In genomic region chr16:68155425-68155824, GRCh38 we compare ENCODE assay signal across 25 cellular contexts.
DNase-seq lines count a peak whose midpoint lies in the region; ATAC-seq and TF ChIP-seq lines count a peak whose summit lies in the region.
"Had no signal": no experiment of that assay in that cellular context is flagged by ENCODE, and none has a peak within 500 bp of the region (broad histone marks: within the 10 kb centered on the region; RNA-seq: fewer than 3 reads in every experiment).

No MANE protein-coding gene starts in this region.

- POLR2A ChIA-PET in activated CD4-positive, alpha-beta T cell treated with anti-CD3 and anti-CD28 coated beads for 36 hours (lab: Charles Lee) = no interaction called here
- POLR2A ChIA-PET in HEK293 (lab: Yijun Ruan, JAX) = no interaction called here

- no peak overlapping the region for H3K4me3 Mint-ChIP-seq in activated CD4-positive, alpha-beta T cell treated with anti-CD3 and anti-CD28 coated beads, Interleukin-2, amount 10 ng/mL, durations not matched to agents 24 days and 14 days
- H3K4me3 Mint-ChIP-seq in activated CD4-positive, alpha-beta T cell treated with anti-CD3 and anti-CD28 coated beads for 36 hours = no peak overlapping the region
- H3K4me3 Mint-ChIP-seq in effector memory CD8-positive, alpha-beta T cell = no peak overlapping the region
- H3K4me3 Mint-ChIP-seq in progenitor cell of endocrine pancreas (ENCODE audit: low read depth) = no peak overlapping the region
- no peak overlapping the region for H3K4me3 Mint-ChIP-seq in stimulated activated naive CD8-positive, alpha-beta T cell treated with anti-CD3 and anti-CD28 coated beads, Interleukin-15, amount 100 ng/mL, for 72 hours
- H3K4me3 Mint-ChIP-seq: type B pancreatic cell had no signal

- peak overlapping the region; percentile 42 for H3K27ac Mint-ChIP-seq in activated CD4-positive, alpha-beta T cell treated with anti-CD3 and anti-CD28 coated beads, Interleukin-2, amount 10 ng/mL, durations not matched to agents 24 days and 14 days
- H3K27ac Mint-ChIP-seq in activated CD4-positive, alpha-beta T cell treated with anti-CD3 and anti-CD28 coated beads for 36 hours = no peak overlapping the region
- peak overlapping the region; percentile 66 to 76 for H3K27ac Mint-ChIP-seq in effector memory CD8-positive, alpha-beta T cell
- peak overlapping the region; percentile 21 for H3K27ac Mint-ChIP-seq in progenitor cell of endocrine pancreas
- H3K27ac Mint-ChIP-seq in stimulated activated naive CD8-positive, alpha-beta T cell treated with anti-CD3 and anti-CD28 coated beads, Interleukin-15, amount 100 ng/mL, for 72 hours = peak overlapping the region in 1 of 2 donors; percentile 88
- H3K27ac Mint-ChIP-seq: type B pancreatic cell had no signal

- intact Hi-C loops in activated CD4-positive, alpha-beta T cell treated with anti-CD3 and anti-CD28 coated beads, Interleukin-2, amount 10 ng/mL, durations not matched to agents 24 days and 14 days (cut with micrococcal nuclease) = no loop called here
- intact Hi-C loops in activated CD4-positive, alpha-beta T cell treated with anti-CD3 and anti-CD28 coated beads for 36 hours (cut with DNase I, micrococcal nuclease) = no loop called here

- H3K36me3 ChIP-seq in HEK293 (ENCODE audit: control insufficient read depth in 2 of 2, insufficient read depth in 1 of 2, low read length in 2 of 2) = peaks cover 8 to 10% of the 10 kb centered on the region in 2 experiments; a peak in 2 of 3 replicates
- H3K36me3 ChIP-seq: ovary had no signal

- H3K4me1 ChIP-seq in HEK293 (ENCODE audit: control insufficient read depth, insufficient read depth, low read length) = peaks cover 27% of the 10 kb centered on the region
- H3K4me1 ChIP-seq: BE2C, gastroesophageal sphincter, right atrium auricular region had no signal

- ATAC-seq in activated CD4-positive, alpha-beta T cell treated with anti-CD3 and anti-CD28 coated beads for 36 hours = no peak
- no peak for ATAC-seq in effector memory CD8-positive, alpha-beta T cell (replicated peaks)
- no peak for ATAC-seq in stimulated activated naive CD8-positive, alpha-beta T cell treated with anti-CD3 and anti-CD28 coated beads, Interleukin-15, amount 100 ng/mL, for 72 hours
- ATAC-seq in HG02623 (IDR thresholded peaks at IDR 0.05; ENCODE audit: unreplicated experiment) = no peak
- ATAC-seq: gastroesophageal sphincter had no signal

- H3K9me3 Mint-ChIP-seq in activated CD4-positive, alpha-beta T cell treated with anti-CD3 and anti-CD28 coated beads, Interleukin-2, amount 10 ng/mL, durations not matched to agents 24 days and 14 days = no peaks in the 10 kb centered on the region
- no peaks in the 10 kb centered on the region for H3K9me3 Mint-ChIP-seq in activated CD4-positive, alpha-beta T cell treated with anti-CD3 and anti-CD28 coated beads for 36 hours (ENCODE audit: low read depth)
- no peaks in the 10 kb centered on the region for H3K9me3 Mint-ChIP-seq in effector memory CD8-positive, alpha-beta T cell
- no peaks in the 10 kb centered on the region for H3K9me3 Mint-ChIP-seq in progenitor cell of endocrine pancreas (ENCODE audit: low read depth)
- H3K9me3 Mint-ChIP-seq in stimulated activated naive CD8-positive, alpha-beta T cell treated with anti-CD3 and anti-CD28 coated beads, Interleukin-15, amount 100 ng/mL, for 72 hours = no peaks in the 10 kb centered on the region
- H3K9me3 Mint-ChIP-seq: type B pancreatic cell had no signal

- H3K27me3 Mint-ChIP-seq in activated CD4-positive, alpha-beta T cell treated with anti-CD3 and anti-CD28 coated beads, Interleukin-2, amount 10 ng/mL, durations not matched to agents 24 days and 14 days = no peaks in the 10 kb centered on the region
- no peaks in the 10 kb centered on the region for H3K27me3 Mint-ChIP-seq in activated CD4-positive, alpha-beta T cell treated with anti-CD3 and anti-CD28 coated beads for 36 hours
- no peaks in the 10 kb centered on the region for H3K27me3 Mint-ChIP-seq in effector memory CD8-positive, alpha-beta T cell
- H3K27me3 Mint-ChIP-seq in progenitor cell of endocrine pancreas = no peaks in the 10 kb centered on the region
- no peaks in the 10 kb centered on the region for H3K27me3 Mint-ChIP-seq in stimulated activated naive CD8-positive, alpha-beta T cell treated with anti-CD3 and anti-CD28 coated beads, Interleukin-15, amount 100 ng/mL, for 72 hours
- H3K27me3 Mint-ChIP-seq: type B pancreatic cell had no signal

- H3K4me1 Mint-ChIP-seq in activated CD4-positive, alpha-beta T cell treated with anti-CD3 and anti-CD28 coated beads, Interleukin-2, amount 10 ng/mL, durations not matched to agents 24 days and 14 days = peaks cover 2% of the 10 kb centered on the region
- H3K4me1 Mint-ChIP-seq in activated CD4-positive, alpha-beta T cell treated with anti-CD3 and anti-CD28 coated beads for 36 hours = peaks cover 6% of the 10 kb centered on the region
- peaks cover 8 to 40% of the 10 kb centered on the region in 2 donors for H3K4me1 Mint-ChIP-seq in effector memory CD8-positive, alpha-beta T cell (ENCODE audit: low read depth in 2 of 2)
- no peaks in the 10 kb centered on the region for H3K4me1 Mint-ChIP-seq in progenitor cell of endocrine pancreas (ENCODE audit: low read depth)
- H3K4me1 Mint-ChIP-seq in stimulated activated naive CD8-positive, alpha-beta T cell treated with anti-CD3 and anti-CD28 coated beads, Interleukin-15, amount 100 ng/mL, for 72 hours = no peaks in the 10 kb centered on the region

- DNase-seq in activated CD4-positive, alpha-beta T cell treated with anti-CD3 and anti-CD28 coated beads, Interleukin-2, amount 10 ng/mL, durations not matched to agents 24 days and 14 days = no peak
- no peak for DNase-seq in activated CD4-positive, alpha-beta T cell treated with anti-CD3 and anti-CD28 coated beads for 36 hours
- no peak for DNase-seq in effector memory CD8-positive, alpha-beta T cell
- no peak for DNase-seq in progenitor cell of endocrine pancreas (ENCODE audit: low spot score, unreplicated experiment)
- DNase-seq in T1000 (lab: John Stamatoyannopoulos, UW) = no peak
- DNase-seq in stimulated activated naive CD8-positive, alpha-beta T cell treated with anti-CD3 and anti-CD28 coated beads, Interleukin-15, amount 100 ng/mL, for 72 hours = no peak
- DNase-seq: activated CD4-positive, CD25-positive, alpha-beta regulatory T cell; BE2C; brain microvascular endothelial cell; GOT3; IMR-90; mammary epithelial cell; NCI-H1417 treated with DMSO at 0.1 percent for 48 hours; NCI-H526; ovary; SK-N-SH; stimulated activated CD4-positive, alpha-beta T cell treated with anti-CD3 and anti-CD28 coated beads, Interleukin-12 subunit alpha, Interleukin-12 subunit beta, amount 100 ng/mL, for 4 hours; T-helper 9 cell had no signal

- peaks cover 31% of the 10 kb centered on the region for H3K36me3 Mint-ChIP-seq in activated CD4-positive, alpha-beta T cell treated with anti-CD3 and anti-CD28 coated beads, Interleukin-2, amount 10 ng/mL, durations not matched to agents 24 days and 14 days (ENCODE audit: low read depth)
- peaks cover 8% of the 10 kb centered on the region for H3K36me3 Mint-ChIP-seq in activated CD4-positive, alpha-beta T cell treated with anti-CD3 and anti-CD28 coated beads for 36 hours (ENCODE audit: low read depth)
- H3K36me3 Mint-ChIP-seq in effector memory CD8-positive, alpha-beta T cell (ENCODE audit: insufficient read depth) = peaks cover 50% of the 10 kb centered on the region
- H3K36me3 Mint-ChIP-seq in progenitor cell of endocrine pancreas (ENCODE audit: insufficient read depth) = peaks cover 6% of the 10 kb centered on the region

- CTCF ChIA-PET in activated CD4-positive, alpha-beta T cell treated with anti-CD3 and anti-CD28 coated beads for 36 hours (lab: Charles Lee) = interaction anchor here (0.6 kb wide), 2 partner anchors 56 to 395 kb away, joined by 3 to 4 read pairs; no protein-coding TSS in a partner anchor
- CTCF ChIA-PET in HEK293 (lab: Yijun Ruan, JAX) = no interaction called here

- H3K27ac ChIP-seq in HEK293 (ENCODE audit: extremely low read depth, low read depth, low read length) = no peak overlapping the region
- H3K27ac ChIP-seq: brain microvascular endothelial cell, coronary artery, gastroesophageal sphincter, ovary, right atrium auricular region, RWPE1 had no signal

- H3K9me3 ChIP-seq in HEK293 (ENCODE audit: control insufficient read depth, insufficient read depth, low read depth, low read length) = no peaks in the 10 kb centered on the region
- H3K9me3 ChIP-seq: BE2C, gastroesophageal sphincter, ovary, right atrium auricular region, SK-N-SH had no signal

- no peak overlapping the region for H3K4me3 ChIP-seq in HEK293 (ENCODE audit: low read depth, low read length)
- H3K4me3 ChIP-seq: coronary artery, gastroesophageal sphincter, ovary, right atrium auricular region had no signal

- no peak for TF ChIP-seq CTCF in HEK293 (tag by site-specific recombination; IDR thresholded peaks at IDR 0.05)
- no peak for TF ChIP-seq CTCF in progenitor cell of endocrine pancreas (IDR thresholded peaks at IDR 0.05; ENCODE audit: unreplicated experiment)

TF ChIP-seq in HEK293, 187 proteins besides CTCF, POLR2A, EP300 and RAD21 (continues in another document):
- 0 out of 2 replicates have a peak, but pooled peaks have one; percentile 25 for TF ChIP-seq PRDM4 (tag by site-specific recombination; IDR thresholded peaks at IDR 0.05)
